8 cellular contexts compared by ENCODE assay signal in the genomic region with DNA sequence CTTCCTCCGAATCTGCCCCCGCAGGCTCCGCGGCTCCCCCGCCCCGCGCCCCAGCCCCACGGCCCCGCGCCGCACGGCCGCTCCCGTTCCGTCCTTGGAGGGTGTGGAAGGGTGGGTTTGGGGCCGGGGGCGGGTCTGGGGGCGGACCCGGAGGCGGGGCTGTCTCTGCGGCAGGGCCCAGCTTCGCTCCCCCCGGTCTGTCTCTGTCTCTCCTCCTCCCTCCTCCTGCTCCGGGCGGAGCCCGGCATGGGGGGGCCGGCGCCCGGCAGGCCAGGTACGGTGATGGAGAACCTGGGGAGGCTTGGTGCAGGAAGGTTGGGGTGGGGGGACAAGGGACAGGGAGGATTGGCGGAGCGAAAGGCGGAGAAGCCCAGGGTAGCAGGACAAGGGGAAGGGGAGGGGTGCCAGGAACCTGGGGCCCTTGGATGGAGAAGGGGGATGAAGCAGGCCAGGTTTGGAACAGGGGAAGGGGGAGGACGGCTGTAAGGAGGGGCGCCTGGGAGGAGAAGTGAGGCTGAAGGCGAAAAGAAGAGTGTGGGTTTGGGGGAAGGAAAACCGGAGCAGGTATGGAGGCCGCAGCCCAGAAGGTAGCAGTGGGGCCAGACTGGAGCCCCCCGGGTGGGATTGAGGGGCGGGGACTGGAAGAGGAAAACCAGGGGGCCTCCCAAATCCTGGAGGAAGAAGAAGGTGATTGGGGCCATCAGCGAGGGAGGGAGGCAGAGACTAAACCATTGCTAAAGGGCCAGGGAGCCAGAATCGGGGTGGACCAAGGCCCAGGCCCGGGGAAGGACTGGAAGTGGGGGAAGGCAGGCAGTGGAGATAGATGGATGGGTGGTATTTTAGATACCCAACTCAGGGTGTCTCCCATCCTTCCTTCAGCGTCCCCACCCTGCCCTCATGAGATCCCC. TPM values are rescaled to one million over a fixed set of nuclear protein-coding genes. Genes with fewer than 3 reads are reported as not detected.
DNase-seq lines count a peak whose midpoint lies in the region; ATAC-seq and TF ChIP-seq lines count a peak whose summit lies in the region.

A gene (plus strand): TSS at position 200 of the 908 bp plus-strand sequence. CDS start 1,385 bp downstream, outside the sequence.

- peak; percentile 68 for DNase-seq in GM13976 (ENCODE audit: low spot score)
- no peak for DNase-seq in Panc1 (ENCODE audit: low read depth, low spot score)
- DNase-seq in amygdala (lab: John Stamatoyannopoulos, UW), result peak in 48 of 56 donors; percentile 22 to 79 (median 58)
- DNase-seq in left ventricle myocardium inferior, result peak; percentile 55
- DNase-seq in posterior cingulate gyrus, result peak in 9 of 10 donors; percentile 50 to 95 (median 67)
- DNase-seq in OCI-M2 (lab: John Stamatoyannopoulos, UW; ENCODE audit: unreplicated experiment), result no peak
- DNase-seq in HPDE6-E6E7 (ENCODE audit: extremely low spot score), result no peak

- H3K9me3 ChIP-seq in Panc1 (ENCODE audit: control insufficient read depth, insufficient read depth, low read depth, low read length) (no peaks in the 10 kb centered on the region), left ventricle myocardium inferior (replicated peaks) (no peaks in the 10 kb centered on the region)

- H3K27ac ChIP-seq in Panc1 (ENCODE audit: low read length) (peak within 1 kb of the TSS; percentile 79), left ventricle myocardium inferior (replicated peaks) (peak within 1 kb of the TSS; percentile 66)

- BruUV-seq in Panc1 (replicated peaks; lab: Mats Ljungman, UMichigan), result no TSS peak

- intact Hi-C loops in Panc1 (cut with micrococcal nuclease; ENCODE audit: unreplicated experiment), result loop anchor here (1.0 kb wide), 1 partner anchor 75 kb away; no protein-coding TSS in a partner anchor
- intact Hi-C loops in left ventricle myocardium inferior (cut with micrococcal nuclease), result no loop called here
- intact Hi-C loops in posterior cingulate gyrus (cut with DNase I), result no loop called here

- in situ Hi-C loops in GM13976 (cut with MboI; ENCODE audit: low sequenced_read_pairs, unreplicated experiment), result no loop called here
- in situ Hi-C loops in Panc1 (cut with HindIII; ENCODE audit: low pct_unique_long_range_greater_than_20kb, low sequenced_read_pairs), result no loop called here

- POLR2A ChIA-PET in Panc1 (lab: Charles Lee), result interaction anchor here (0.6 to 0.7 kb wide), 2 partner anchors 15 to 170 kb away, joined by 3 to 5 read pairs; no protein-coding TSS in a partner anchor

- no peak for TF ChIP-seq CTCF in GM13976 (IDR thresholded peaks at IDR 0.05; ENCODE audit: borderline replicate concordance, control extremely low read depth, extremely low read depth, insufficient read depth, missing control alignments)
- no peak for TF ChIP-seq CTCF in Panc1 (IDR thresholded peaks at IDR 0.05)
- no peak for TF ChIP-seq CTCF in left ventricle myocardium inferior (IDR thresholded peaks at IDR 0.05; ENCODE audit: borderline replicate concordance)

- CTCF ChIA-PET in Panc1 (lab: Charles Lee), result no interaction called here

- peak within 1 kb of the TSS; percentile 56 to 67 for H3K4me3 ChIP-seq in Panc1 (ENCODE audit: low read depth in 2 of 2, low read length in 2 of 2)
- H3K4me3 ChIP-seq in left ventricle myocardium inferior, result peak within 1 kb of the TSS; percentile 71

- H3K4me1 ChIP-seq in Panc1 (ENCODE audit: control insufficient read depth, insufficient read depth, low read length), result peaks cover 29% of the 10 kb centered on the region
- peaks cover 28% of the 10 kb centered on the region for H3K4me1 ChIP-seq in left ventricle myocardium inferior

- H3K27me3 ChIP-seq in Panc1 (ENCODE audit: control insufficient read depth, insufficient read depth, low read length) (no peaks in the 10 kb centered on the region), left ventricle myocardium inferior (ENCODE audit: low read depth) (no peaks in the 10 kb centered on the region)

- peak; percentile 6 for ATAC-seq in HG03097 (IDR thresholded peaks at IDR 0.05; ENCODE audit: low FRiP score, unreplicated experiment)
- ATAC-seq in Panc1, result peak; percentile 80

- H3K36me3 ChIP-seq in Panc1 (ENCODE audit: control insufficient read depth, insufficient read depth, low read length) (no peaks in the 10 kb centered on the region), left ventricle myocardium inferior (no peaks in the 10 kb centered on the region)

RNA-seq across cellular contexts. Expression of the gene that starts here (rescaled TPM):
- total RNA-seq in Panc1 (2021; ENCODE audit: unreplicated experiment) (4.0 TPM), left ventricle myocardium inferior (0.38 TPM)
- 6.5 TPM for polyA plus RNA-seq in Panc1 (2012; ENCODE audit: insufficient read length)

Comparison
In these comparisons a context has a peak if more than half of its experiments do, and no peak if none do; other contexts are left out.
1. Peak in DNase-seq, H3K4me3 ChIP-seq and H3K27ac ChIP-seq in left ventricle myocardium inferior; RNA of the gene not detected or under 1 TPM.
2. DNase-seq: peak in GM13976 (single experiment), amygdala (48 of 56) and posterior cingulate gyrus (9 of 10); none in Panc1 (single experiment), OCI-M2 (single experiment) and HPDE6-E6E7 (single experiment).